ENCODE assay signal across 17 cellular contexts in genomic region chr1:32311709-32312393, GRCh38. TPM values are rescaled to one million over a fixed set of nuclear protein-coding genes. Genes with fewer than 3 reads are reported as not detected.
A peak's percentile ranks its signal among the peaks of the same experiment; 100 is the strongest.
DNase-seq lines count a peak whose midpoint lies in the region; ATAC-seq and TF ChIP-seq lines count a peak whose summit lies in the region.
"Had no signal": no experiment of that assay in that cellular context is flagged by ENCODE, and none has a peak within 500 bp of the region (broad histone marks: within the 10 kb centered on the region; RNA-seq: fewer than 3 reads in every experiment).

No MANE protein-coding gene starts in this region.

- peaks cover 59% of the 10 kb centered on the region for H3K4me1 Mint-ChIP-seq in activated naive CD8-positive, alpha-beta T cell (ENCODE audit: low read depth)
- H3K4me1 Mint-ChIP-seq in activated naive CD8-positive, alpha-beta T cell treated with anti-CD3 and anti-CD28 coated beads, Interleukin-2, amount 50 U/mL, for 24 hours, result peaks cover 52% of the 10 kb centered on the region
- H3K4me1 Mint-ChIP-seq in activated T-helper 17 cell treated with anti-CD3 and anti-CD28 coated beads, Interleukin-2, amount 50 U/mL, for 72 hours, result peaks cover 38% of the 10 kb centered on the region
- H3K4me1 Mint-ChIP-seq in stimulated activated naive B cell treated with anti-CD40 and anti-IgM and Interleukin-4, amounts not matched to agents 10 μg/mL and 1 μg/mL and 100 μg/mL, for 72 hours, result peaks cover 47 to 76% of the 10 kb centered on the region in 2 donors

- TF ChIP-seq CTCF in foreskin keratinocyte (conservative IDR thresholded peaks at IDR 0.05), result no peak

- H3K4me1 ChIP-seq in foreskin keratinocyte, result peaks cover 5% of the 10 kb centered on the region
- H3K4me1 ChIP-seq: BE2C had no signal

- no peaks in the 10 kb centered on the region for H3K27me3 ChIP-seq in foreskin keratinocyte
- H3K27me3 ChIP-seq: BE2C, gastrocnemius medialis, upper lobe of left lung had no signal

- H3K9me3 Mint-ChIP-seq in activated naive CD8-positive, alpha-beta T cell (ENCODE audit: low read depth), result no peaks in the 10 kb centered on the region
- no peaks in the 10 kb centered on the region for H3K9me3 Mint-ChIP-seq in activated naive CD8-positive, alpha-beta T cell treated with anti-CD3 and anti-CD28 coated beads, Interleukin-2, amount 50 U/mL, for 24 hours
- no peaks in the 10 kb centered on the region for H3K9me3 Mint-ChIP-seq in activated T-helper 17 cell treated with anti-CD3 and anti-CD28 coated beads, Interleukin-2, amount 50 U/mL, for 72 hours
- peaks cover 2 to 9% of the 10 kb centered on the region in 2 donors for H3K9me3 Mint-ChIP-seq in stimulated activated naive B cell treated with anti-CD40 and anti-IgM and Interleukin-4, amounts not matched to agents 10 μg/mL and 1 μg/mL and 100 μg/mL, for 72 hours

- no peak for ATAC-seq in activated naive CD8-positive, alpha-beta T cell treated with anti-CD3 and anti-CD28 coated beads, Interleukin-2, amount 50 U/mL, for 24 hours
- peak; percentile 32 for ATAC-seq in activated T-helper 17 cell treated with anti-CD3 and anti-CD28 coated beads, Interleukin-2, amount 50 U/mL, for 72 hours (replicated peaks)
- ATAC-seq in stimulated activated naive B cell treated with anti-CD40 and anti-IgM and Interleukin-4, amounts not matched to agents 10 μg/mL and 1 μg/mL and 100 μg/mL, for 72 hours (replicated peaks), result no peak
- ATAC-seq in foreskin keratinocyte, result no peak
- ATAC-seq: gastrocnemius medialis had no signal

- H3K27ac Mint-ChIP-seq in activated naive CD8-positive, alpha-beta T cell, result peak overlapping the region; percentile 52
- no peak overlapping the region for H3K27ac Mint-ChIP-seq in activated naive CD8-positive, alpha-beta T cell treated with anti-CD3 and anti-CD28 coated beads, Interleukin-2, amount 50 U/mL, for 24 hours
- H3K27ac Mint-ChIP-seq in activated T-helper 17 cell treated with anti-CD3 and anti-CD28 coated beads, Interleukin-2, amount 50 U/mL, for 72 hours, result peak overlapping the region; percentile 74
- peak overlapping the region; percentile 90 for H3K27ac Mint-ChIP-seq in stimulated activated naive B cell treated with anti-CD40 and anti-IgM and Interleukin-4, amounts not matched to agents 10 μg/mL and 1 μg/mL and 100 μg/mL, for 72 hours

- H3K36me3 Mint-ChIP-seq in activated naive CD8-positive, alpha-beta T cell, result peaks cover 8% of the 10 kb centered on the region
- H3K36me3 Mint-ChIP-seq in activated naive CD8-positive, alpha-beta T cell treated with anti-CD3 and anti-CD28 coated beads, Interleukin-2, amount 50 U/mL, for 24 hours (ENCODE audit: low read depth), result peaks cover 17% of the 10 kb centered on the region
- H3K36me3 Mint-ChIP-seq in activated T-helper 17 cell treated with anti-CD3 and anti-CD28 coated beads, Interleukin-2, amount 50 U/mL, for 72 hours (ENCODE audit: low read depth), result peaks cover 61% of the 10 kb centered on the region
- H3K36me3 Mint-ChIP-seq in stimulated activated naive B cell treated with anti-CD40 and anti-IgM and Interleukin-4, amounts not matched to agents 10 μg/mL and 1 μg/mL and 100 μg/mL, for 72 hours, result peaks cover 46 to 65% of the 10 kb centered on the region in 2 donors

- no peak for DNase-seq in activated naive CD8-positive, alpha-beta T cell treated with anti-CD3 and anti-CD28 coated beads, Interleukin-2, amount 50 U/mL, for 24 hours
- DNase-seq in NCI-H2107 (lab: John Stamatoyannopoulos, UW), result peak; percentile 17
- no peak for DNase-seq in stimulated activated naive B cell treated with anti-CD40 and anti-IgM and Interleukin-4, amounts not matched to agents 10 μg/mL and 1 μg/mL and 100 μg/mL, for 72 hours
- DNase-seq in foreskin keratinocyte, result no peak
- no peak for DNase-seq in activated gamma-delta T cell (lab: John Stamatoyannopoulos, UW)
- no peak for DNase-seq in HuH-7 (ENCODE audit: low spot score)
- DNase-seq: BE2C; gastrocnemius medialis; H7; mesenchymal stem cell; MV-4-11; SHP77; stimulated activated CD4-positive, alpha-beta T cell treated with anti-CD3 and anti-CD28 coated beads, Interleukin-4, amount 100 ng/mL, for 4 hours; upper lobe of left lung had no signal

- no peak overlapping the region for H3K4me3 Mint-ChIP-seq in activated naive CD8-positive, alpha-beta T cell
- no peak overlapping the region for H3K4me3 Mint-ChIP-seq in activated naive CD8-positive, alpha-beta T cell treated with anti-CD3 and anti-CD28 coated beads, Interleukin-2, amount 50 U/mL, for 24 hours
- no peak overlapping the region for H3K4me3 Mint-ChIP-seq in activated T-helper 17 cell treated with anti-CD3 and anti-CD28 coated beads, Interleukin-2, amount 50 U/mL, for 72 hours
- peak overlapping the region in 1 of 2 donors; percentile 34 for H3K4me3 Mint-ChIP-seq in stimulated activated naive B cell treated with anti-CD40 and anti-IgM and Interleukin-4, amounts not matched to agents 10 μg/mL and 1 μg/mL and 100 μg/mL, for 72 hours

- H3K27me3 Mint-ChIP-seq in activated naive CD8-positive, alpha-beta T cell, result no peaks in the 10 kb centered on the region
- no peaks in the 10 kb centered on the region for H3K27me3 Mint-ChIP-seq in activated naive CD8-positive, alpha-beta T cell treated with anti-CD3 and anti-CD28 coated beads, Interleukin-2, amount 50 U/mL, for 24 hours
- no peaks in the 10 kb centered on the region for H3K27me3 Mint-ChIP-seq in activated T-helper 17 cell treated with anti-CD3 and anti-CD28 coated beads, Interleukin-2, amount 50 U/mL, for 72 hours
- H3K27me3 Mint-ChIP-seq in stimulated activated naive B cell treated with anti-CD40 and anti-IgM and Interleukin-4, amounts not matched to agents 10 μg/mL and 1 μg/mL and 100 μg/mL, for 72 hours, result no peaks in the 10 kb centered on the region

- no peak overlapping the region for H3K27ac ChIP-seq in foreskin keratinocyte
- H3K27ac ChIP-seq: gastrocnemius medialis, upper lobe of left lung had no signal

RNA-seq across cellular contexts. Expression of gene HDAC1, which starts 20.0 kb away (rescaled TPM):
- total RNA-seq in activated T-helper 17 cell treated with anti-CD3 and anti-CD28 coated beads, Interleukin-2, amount 50 U/mL, for 72 hours, result 100 to 1,000 TPM; 171 to 199 TPM
- 90.8 and 102 TPM in 2 replicates for total RNA-seq in foreskin keratinocyte
- polyA plus RNA-seq in foreskin keratinocyte, result 72.9 and 87.4 TPM in 2 replicates

RNA-seq across cellular contexts. Expression of gene MARCKSL1, which starts 24.2 kb away (rescaled TPM):
- 10 to 100 TPM in 1 of 2 donors, 1 to 10 TPM in 1; 7.2 to 15.9 TPM for total RNA-seq in activated T-helper 17 cell treated with anti-CD3 and anti-CD28 coated beads, Interleukin-2, amount 50 U/mL, for 72 hours
- total RNA-seq in foreskin keratinocyte, result 14.6 and 26.4 TPM in 2 replicates
- 26.5 and 44.2 TPM in 2 replicates for polyA plus RNA-seq in foreskin keratinocyte

RNA-seq across cellular contexts. Expression of gene FAM229A, which starts 50.4 kb away (rescaled TPM):
- 10 to 100 TPM in 1 of 2 donors, 1 to 10 TPM in 1; 7.7 to 21.6 TPM for total RNA-seq in activated T-helper 17 cell treated with anti-CD3 and anti-CD28 coated beads, Interleukin-2, amount 50 U/mL, for 72 hours
- 0.32 and 0.61 TPM in 2 replicates for total RNA-seq in foreskin keratinocyte
- 0.42 and 0.71 TPM in 2 replicates for polyA plus RNA-seq in foreskin keratinocyte

RNA-seq across cellular contexts. Expression of gene TSSK3, which starts 50.5 kb away (rescaled TPM):
- total RNA-seq in activated T-helper 17 cell treated with anti-CD3 and anti-CD28 coated beads, Interleukin-2, amount 50 U/mL, for 72 hours, result 1 to 10 TPM in 1 of 2 donors, under 1 TPM in 1; 0.61 to 1.7 TPM
- 0.65 TPM in 1 of 2 replicates, not detected in the other for total RNA-seq in foreskin keratinocyte
- polyA plus RNA-seq in foreskin keratinocyte, result 0.06 TPM in 1 of 2 replicates, not detected in the other
- total RNA-seq: Daoy had no signal
